8 cellular contexts compared by ENCODE assay signal in genomic region chr15:76930831-76931396, GRCh38. TPM values are rescaled to one million over a fixed set of nuclear protein-coding genes. Genes with fewer than 3 reads are reported as not detected.
DNase-seq lines count a peak whose midpoint lies in the region; ATAC-seq and TF ChIP-seq lines count a peak whose summit lies in the region.

No MANE protein-coding gene starts in this region.

- H3K9me2 ChIP-seq in Karpas-422 (replicated peaks; ENCODE audit: insufficient read depth, low read length): no peaks in the 10 kb centered on the region

- CTCF ChIA-PET in GM10248 (lab: Yijun Ruan, JAX): interaction anchor here (0.7 to 2.1 kb wide), 4 partner anchors 10 to 29 kb away, joined by 3 to 9 read pairs (median 3); no protein-coding TSS in a partner anchor

- H3K79me2 ChIP-seq in Karpas-422 (ENCODE audit: low read length): peaks cover 33% of the 10 kb centered on the region

- H3K27me3 Mint-ChIP-seq in CD4-positive, CD25-positive, alpha-beta regulatory T cell: peaks cover 18% of the 10 kb centered on the region
- H3K27me3 Mint-ChIP-seq in natural killer cell (ENCODE audit: low read depth in 2 of 2): peaks cover 0 to 8% of the 10 kb centered on the region in 2 donors

- H3K4me3 ChIP-seq in CD4-positive, CD25-positive, alpha-beta regulatory T cell (ENCODE audit: low read depth, low read length): peak overlapping the region; percentile 81
- H3K4me3 ChIP-seq in Karpas-422 (ENCODE audit: low read length): peak overlapping the region; percentile 89

- peak overlapping the region; percentile 69 for H3K27ac ChIP-seq in CD4-positive, CD25-positive, alpha-beta regulatory T cell (ENCODE audit: insufficient read depth, low read length, poor library complexity, severe bottlenecking)
- H3K27ac ChIP-seq in Karpas-422 (ENCODE audit: low read length): 0 out of 2 replicates have a peak overlapping the region, but pooled peaks have one; percentile 4

- H3K27me3 ChIP-seq in CD4-positive, CD25-positive, alpha-beta regulatory T cell (ENCODE audit: control insufficient read depth, insufficient read depth, low read length): no peaks in the 10 kb centered on the region
- H3K27me3 ChIP-seq in Karpas-422 (ENCODE audit: low read length): no peaks in the 10 kb centered on the region

- H3K4me1 ChIP-seq in CD4-positive, CD25-positive, alpha-beta regulatory T cell (ENCODE audit: control insufficient read depth, insufficient read depth, low read length, poor library complexity, severe bottlenecking): peaks cover 17% of the 10 kb centered on the region
- peaks cover 27% of the 10 kb centered on the region for H3K4me1 ChIP-seq in Karpas-422 (ENCODE audit: low read length)

- H3K4me3 Mint-ChIP-seq in CD4-positive, CD25-positive, alpha-beta regulatory T cell: peak overlapping the region; percentile 90 to 96 (median 94)
- H3K4me3 Mint-ChIP-seq in natural killer cell: peak overlapping the region; percentile 91

- H4K20me1 ChIP-seq in Karpas-422 (ENCODE audit: insufficient read depth, low read depth, low read length): no peaks in the 10 kb centered on the region

- H3K36me3 ChIP-seq in CD4-positive, CD25-positive, alpha-beta regulatory T cell (ENCODE audit: control insufficient read depth, insufficient read depth, low read length): peaks cover 17% of the 10 kb centered on the region
- H3K36me3 ChIP-seq in Karpas-422 (ENCODE audit: insufficient read depth, low read length): peaks cover 21% of the 10 kb centered on the region

- H3K9me3 Mint-ChIP-seq in CD4-positive, CD25-positive, alpha-beta regulatory T cell: no peaks in the 10 kb centered on the region
- no peaks in the 10 kb centered on the region for H3K9me3 Mint-ChIP-seq in natural killer cell

- H3K4me2 ChIP-seq in Karpas-422 (ENCODE audit: low read depth, low read length, poor library complexity, severe bottlenecking): peak overlapping the region; percentile 80

- H3K36me3 Mint-ChIP-seq in CD4-positive, CD25-positive, alpha-beta regulatory T cell: peaks cover 18% of the 10 kb centered on the region
- peaks cover 6% of the 10 kb centered on the region for H3K36me3 Mint-ChIP-seq in natural killer cell

- H3K27ac Mint-ChIP-seq in CD4-positive, CD25-positive, alpha-beta regulatory T cell: peak overlapping the region; percentile 50 to 94 (median 85)
- H3K27ac Mint-ChIP-seq in natural killer cell: peak overlapping the region; percentile 86

- peak overlapping the region; percentile 44; the same call in 1 of the 2 replicates for H2AFZ ChIP-seq in Karpas-422 (ENCODE audit: low read length)

- DNase-seq in CD4-positive, CD25-positive, alpha-beta regulatory T cell: no peak
- no peak for DNase-seq in Karpas-422
- peak; percentile 22 for DNase-seq in cerebellar cortex (ENCODE audit: low spot score)
- DNase-seq in natural killer cell: no peak
- DNase-seq in NCI-H1092 treated with DMSO at 0.1 percent for 48 hours (lab: John Stamatoyannopoulos, UW): no peak
- DNase-seq in GF-D8 (lab: John Stamatoyannopoulos, UW): no peak
- no peak for DNase-seq in GM10248 (ENCODE audit: extremely low spot score)

- peak overlapping the region; percentile 72 for H3K9ac ChIP-seq in Karpas-422 (ENCODE audit: low read length)

- no peaks in the 10 kb centered on the region for H3K9me3 ChIP-seq in CD4-positive, CD25-positive, alpha-beta regulatory T cell (ENCODE audit: control insufficient read depth in 2 of 2, low read length in 2 of 2)
- no peaks in the 10 kb centered on the region for H3K9me3 ChIP-seq in Karpas-422 (ENCODE audit: low read length)

- intact Hi-C loops in natural killer cell (cut with micrococcal nuclease): loop anchor here (1.0 to 5.0 kb wide), 3 partner anchors 26 to 140 kb away; partner anchors contain the start of genes SCAPER and TSPAN3

- TF ChIP-seq CTCF in natural killer cell (IDR thresholded peaks at IDR 0.05): no peak
- no peak for TF ChIP-seq CTCF in GM10248 (IDR thresholded peaks at IDR 0.05; ENCODE audit: control extremely low read depth, extremely low read depth, low read depth, missing control alignments)

- POLR2A ChIA-PET in GM10248 (lab: Yijun Ruan, JAX): no interaction called here

- H3K4me1 Mint-ChIP-seq in CD4-positive, CD25-positive, alpha-beta regulatory T cell: peaks cover 10 to 37% (median 27%) of the 10 kb centered on the region in 4 donors
- H3K4me1 Mint-ChIP-seq in natural killer cell: peaks cover 20 to 29% of the 10 kb centered on the region in 2 donors

- ATAC-seq in CD4-positive, CD25-positive, alpha-beta regulatory T cell (ENCODE audit: low read depth in 2 of 2): no peak
- ATAC-seq in natural killer cell (no peak), HG02973 (IDR thresholded peaks at IDR 0.05; ENCODE audit: unreplicated experiment) (no peak)

RNA-seq across cellular contexts. Expression of gene RCN2, which starts 0.6 kb away (rescaled TPM):
- total RNA-seq in CD4-positive, CD25-positive, alpha-beta regulatory T cell: 17.3 TPM
- polyA plus RNA-seq in CD4-positive, CD25-positive, alpha-beta regulatory T cell: 10 to 100 TPM; 35.8 to 47.3 (median 41.6) TPM
- 69.3 and 84.8 TPM in 2 replicates for total RNA-seq in Karpas-422 (2014; rRNA removed; shearing (Covaris generic); ENCODE audit: low replicate concordance)
- 10 to 100 TPM; 24.1 to 30.0 (median 25.0) TPM for total RNA-seq in natural killer cell

RNA-seq across cellular contexts. Expression of gene SCAPER, which starts 25.8 kb away (rescaled TPM):
- 38.1 TPM for total RNA-seq in CD4-positive, CD25-positive, alpha-beta regulatory T cell
- polyA plus RNA-seq in CD4-positive, CD25-positive, alpha-beta regulatory T cell: 10 to 100 TPM; 13.2 to 16.9 (median 14.5) TPM
- 4.3 and 6.3 TPM in 2 replicates for total RNA-seq in Karpas-422 (2014; rRNA removed; shearing (Covaris generic); ENCODE audit: low replicate concordance)
- 10 to 100 TPM; 48.1 to 53.6 (median 51.8) TPM for total RNA-seq in natural killer cell
